In genomic region chr6:62324817-62325216, GRCh38 we compare ENCODE assay signal across 1 cellular context.
TF ChIP-seq lines count a peak whose summit lies in the region.

No MANE protein-coding gene starts in this region.

TF ChIP-seq in GM12878, 131 proteins besides CTCF, POLR2A, EP300 and RAD21 (continued from another document):
- TF ChIP-seq ATF2 (IDR thresholded peaks at IDR 0.05; ENCODE audit: low read length) (no peak), PAX5 (IDR thresholded peaks at IDR 0.05; ENCODE audit: borderline replicate concordance, low read depth, low read length) (no peak), BMI1 (IDR thresholded peaks at IDR 0.05; ENCODE audit: borderline replicate concordance) (no peak), DPF2 (IDR thresholded peaks at IDR 0.05) (no peak)
TF ChIP-seq in GM12878: peak in this region for 0.
